ENCODE assay signal across 16 cellular contexts in genomic region chr14:23580948-23581281, GRCh38. TPM values are rescaled to one million over a fixed set of nuclear protein-coding genes. Genes with fewer than 3 reads are reported as not detected.
DNase-seq lines count a peak whose midpoint lies in the region; ATAC-seq and TF ChIP-seq lines count a peak whose summit lies in the region.
"Had no signal": no experiment of that assay in that cellular context is flagged by ENCODE, and none has a peak within 500 bp of the region (broad histone marks: within the 10 kb centered on the region; RNA-seq: fewer than 3 reads in every experiment).

No MANE protein-coding gene starts in this region.

- no peak for TF ChIP-seq EP300 in stomach (IDR thresholded peaks at IDR 0.05)

- DNase-seq in activated CD8-positive, alpha-beta memory T cell treated with anti-CD3 and anti-CD28 coated beads, Interleukin-2, amount 50 U/mL, for 48 hours: peak; percentile 48
- DNase-seq in activated CD8-positive, alpha-beta memory T cell treated with anti-CD3 and anti-CD28 coated beads, Interleukin-2, amount 50 U/mL, for 4 hours: no peak
- DNase-seq in SW480 (ENCODE audit: low spot score): peak; percentile 8
- DNase-seq in islet precursor cell: peak; percentile 37
- DNase-seq in stomach: peak; percentile 4
- DNase-seq in retina: no peak
- no peak for DNase-seq in foreskin melanocyte
- DNase-seq: CD8-positive, alpha-beta memory T cell; MV-4-11; NCI-H1417; NCI-H1930 had no signal

- no peaks in the 10 kb centered on the region for H3K9me3 ChIP-seq in stomach

- ATAC-seq in HG03139 (IDR thresholded peaks at IDR 0.05; ENCODE audit: unreplicated experiment): no peak

- intact Hi-C loops in stomach (cut with DNase I; ENCODE audit: low total_unique reads): no loop called here

- no peaks in the 10 kb centered on the region for H3K36me3 ChIP-seq in stomach
- H3K36me3 ChIP-seq: BLaER1 had no signal

- H3K27me3 ChIP-seq in stomach: peaks cover 16 to 75% (median 30%) of the 10 kb centered on the region in 3 donors

- no peak for TF ChIP-seq POLR2A in stomach (IDR thresholded peaks at IDR 0.05)

- TF ChIP-seq CTCF in stomach (IDR thresholded peaks at IDR 0.05): no peak

- H3K27ac ChIP-seq in stomach: no peak overlapping the region
- H3K27ac ChIP-seq: BLaER1, SK-N-MC had no signal

- peaks cover 19 to 28% (median 23%) of the 10 kb centered on the region in 4 donors for H3K4me1 ChIP-seq in stomach

- 86 to 95% (median 91%) methylated on average over 3 to 8 of the region's 8 CpGs for WGBS in stomach, 5 donors

- no peak overlapping the region for H3K4me3 ChIP-seq in stomach
- H3K4me3 ChIP-seq: BLaER1, K562, SK-N-MC had no signal

RNA-seq across cellular contexts. Expression of gene JPH4, which starts 2.3 kb away (rescaled TPM):
- 1 to 10 TPM in 1 of 5 donors, under 1 TPM in 2, not detected in 2; 0.43 to 1.1 (median 0.58) TPM for total RNA-seq in stomach
- under 1 TPM; 0.15 to 0.50 (median 0.30) TPM for polyA plus RNA-seq in stomach
- total RNA-seq: NCI-H460 had no signal
- polyA plus RNA-seq: CD8-positive, alpha-beta memory T cell had no signal

RNA-seq across cellular contexts. Expression of gene AP1G2, which starts 13.3 kb away (rescaled TPM):
- 100 to 1,000 TPM in 4 of 5 donors, 10 to 100 TPM in 1; 39.1 to 531 (median 212) TPM for total RNA-seq in stomach
- polyA plus RNA-seq in stomach: 100 to 1,000 TPM in 2 of 3 donors, 10 to 100 TPM in 1; 85.9 to 214 (median 113) TPM

RNA-seq across cellular contexts. Expression of gene THTPA, which starts 24.8 kb away (rescaled TPM):
- total RNA-seq in stomach: 100 to 1,000 TPM in 1 of 5 donors, 10 to 100 TPM in 3, 1 to 10 TPM in 1; 8.5 to 170 (median 20.6) TPM
- polyA plus RNA-seq in stomach: 10 to 100 TPM in 2 of 3 donors, 1 to 10 TPM in 1; 8.6 to 16.7 (median 15.9) TPM

RNA-seq across cellular contexts. Expression of gene ZFHX2, which starts 29.4 kb away (rescaled TPM):
- total RNA-seq in stomach: 1 to 10 TPM in 1 of 5 donors, under 1 TPM in 4; under 0.01 to 2.9 (median 0.43) TPM
- polyA plus RNA-seq in stomach: 1 to 10 TPM in 1 of 3 donors, under 1 TPM in 1, not detected in 1; 0.68 to 1.1 TPM
- polyA plus RNA-seq: CD8-positive, alpha-beta memory T cell had no signal

RNA-seq across cellular contexts. Expression of gene DHRS2, which starts 55.2 kb away (rescaled TPM):
- total RNA-seq in stomach: 10 to 100 TPM in 1 of 5 donors, 1 to 10 TPM in 1, not detected in 3; 4.6 to 19.6 TPM
- polyA plus RNA-seq in stomach: 1 to 10 TPM; 3.7 to 9.7 (median 6.7) TPM
- polyA plus RNA-seq: CD8-positive, alpha-beta memory T cell had no signal

Comparison
In these comparisons a context has a peak if more than half of its experiments do, and no peak if none do; other contexts are left out.
1. DNase-seq: peak in activated CD8-positive, alpha-beta memory T cell treated with anti-CD3 and anti-CD28 coated beads, Interleukin-2, amount 50 U/mL, for 48 hours (single experiment), SW480 (single experiment), islet precursor cell (single experiment) and stomach (single experiment); none in activated CD8-positive, alpha-beta memory T cell treated with anti-CD3 and anti-CD28 coated beads, Interleukin-2, amount 50 U/mL, for 4 hours (single experiment), retina (single experiment) and foreskin melanocyte (single experiment).